1 cellular context compared by ENCODE assay signal in genomic region chr12:27293463-27293862, GRCh38.
TF ChIP-seq lines count a peak whose summit lies in the region.

No MANE protein-coding gene starts in this region.

TF ChIP-seq in WTC11, 78 proteins besides CTCF, POLR2A, EP300 and RAD21 (continued from another document):
- no peak for TF ChIP-seq USF1 (CRISPR knock-in tag; IDR thresholded peaks at IDR 0.05)
- TF ChIP-seq CDX4 (CRISPR knock-in tag; IDR thresholded peaks at IDR 0.05; ENCODE audit: borderline replicate concordance), result no peak
- no peak for TF ChIP-seq CREM (CRISPR knock-in tag; IDR thresholded peaks at IDR 0.05)
- TF ChIP-seq ZNF281 (CRISPR knock-in tag; IDR thresholded peaks at IDR 0.05), result no peak
- no peak for TF ChIP-seq EMX1 (CRISPR knock-in tag; IDR thresholded peaks at IDR 0.05)
